14 cellular contexts compared by ENCODE assay signal in the genomic region with DNA sequence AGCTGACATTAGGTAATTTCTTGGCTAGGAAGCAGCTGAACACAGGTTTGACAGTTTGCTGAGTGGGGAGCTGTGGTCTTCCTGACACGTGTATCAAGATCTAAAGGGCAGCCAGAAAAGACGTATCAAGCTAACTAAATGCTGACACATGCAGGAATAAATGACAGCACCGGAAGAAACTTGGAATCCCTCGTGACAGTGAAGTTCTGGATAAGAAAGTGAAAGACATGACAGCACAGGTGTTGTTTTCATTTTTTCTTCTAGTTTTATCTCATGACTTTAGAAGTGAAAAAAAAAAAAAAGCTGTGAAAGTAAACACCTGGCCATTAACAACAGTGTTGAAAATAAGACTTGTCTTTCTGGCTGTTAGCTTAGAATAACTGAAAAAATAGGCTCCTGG. TPM values are rescaled to one million over a fixed set of nuclear protein-coding genes. Genes with fewer than 3 reads are reported as not detected.
DNase-seq lines count a peak whose midpoint lies in the region; ATAC-seq and TF ChIP-seq lines count a peak whose summit lies in the region.
"Had no signal": no experiment of that assay in that cellular context is flagged by ENCODE, and none has a peak within 500 bp of the region (broad histone marks: within the 10 kb centered on the region; RNA-seq: fewer than 3 reads in every experiment).

No MANE protein-coding gene starts in this region.

- CTCF ChIA-PET in RWPE1 (lab: Yijun Ruan, JAX): interaction anchor here (0.5 kb wide), 2 partner anchors 769 to 1850 kb away, joined by 4 to 12 read pairs; no protein-coding TSS in a partner anchor

- no peak for TF ChIP-seq CTCF in RWPE1 (conservative IDR thresholded peaks at IDR 0.05; ENCODE audit: low read depth)

- peaks cover 9% of the 10 kb centered on the region for H3K4me1 Mint-ChIP-seq in activated T-helper 2 cell treated with anti-CD3 and anti-CD28 coated beads, Interferon-gamma antibody, Interleukin-2, Interleukin-4, amounts not matched to agents 10 μg/mL and 5 μg/mL and 100 μg/mL, durations not matched to agents 14 hours and 24 hours and 36 hours (ENCODE audit: low read depth)

- POLR2A ChIA-PET in RWPE1 (lab: Yijun Ruan, JAX; ENCODE audit: low non-redundant PET): no interaction called here

- intact Hi-C loops in activated T-helper 2 cell treated with anti-CD3 and anti-CD28 coated beads, Interferon-gamma antibody, Interleukin-2, Interleukin-4, amounts not matched to agents 10 μg/mL and 5 μg/mL and 100 μg/mL, durations not matched to agents 14 hours and 24 hours and 36 hours (cut with micrococcal nuclease): no loop called here

- no peaks in the 10 kb centered on the region for H3K36me3 Mint-ChIP-seq in activated T-helper 2 cell treated with anti-CD3 and anti-CD28 coated beads, Interferon-gamma antibody, Interleukin-2, Interleukin-4, amounts not matched to agents 10 μg/mL and 5 μg/mL and 100 μg/mL, durations not matched to agents 14 hours and 24 hours and 36 hours (ENCODE audit: low read depth)
- H3K36me3 Mint-ChIP-seq: CD4-positive, alpha-beta memory T cell had no signal

- ATAC-seq in GM18508 (IDR thresholded peaks at IDR 0.05; ENCODE audit: insufficient read depth, unreplicated experiment) (peak; percentile 66), GM21515 (IDR thresholded peaks at IDR 0.05; ENCODE audit: unreplicated experiment) (peak; percentile 89), HG03108 (IDR thresholded peaks at IDR 0.05; ENCODE audit: unreplicated experiment) (peak; percentile 69), GM19328 (IDR thresholded peaks at IDR 0.05; ENCODE audit: unreplicated experiment) (no peak)
- ATAC-seq: left ventricle myocardium superior had no signal

- no peaks in the 10 kb centered on the region for H3K9me3 Mint-ChIP-seq in activated T-helper 2 cell treated with anti-CD3 and anti-CD28 coated beads, Interferon-gamma antibody, Interleukin-2, Interleukin-4, amounts not matched to agents 10 μg/mL and 5 μg/mL and 100 μg/mL, durations not matched to agents 14 hours and 24 hours and 36 hours
- H3K9me3 Mint-ChIP-seq: CD4-positive, alpha-beta memory T cell; T-helper 1 cell treated with Interleukin-12 subunit alpha and Interleukin-12 subunit beta and Interleukin-4 antibody, amounts not matched to agents 30 μg/mL and 1 μg/mL, for 36 hours had no signal

- H3K27ac ChIP-seq in RWPE1: no peak overlapping the region
- H3K27ac ChIP-seq: foreskin keratinocyte, thyroid gland had no signal

- H3K4me3 Mint-ChIP-seq in activated T-helper 2 cell treated with anti-CD3 and anti-CD28 coated beads, Interferon-gamma antibody, Interleukin-2, Interleukin-4, amounts not matched to agents 10 μg/mL and 5 μg/mL and 100 μg/mL, durations not matched to agents 14 hours and 24 hours and 36 hours (ENCODE audit: low read depth): no peak overlapping the region
- H3K4me3 Mint-ChIP-seq: T-helper 1 cell treated with Interleukin-12 subunit alpha and Interleukin-12 subunit beta and Interleukin-4 antibody, amounts not matched to agents 30 μg/mL and 1 μg/mL, for 36 hours had no signal

- DNase-seq in activated T-helper 2 cell treated with anti-CD3 and anti-CD28 coated beads, Interferon-gamma antibody, Interleukin-2, Interleukin-4, amounts not matched to agents 10 μg/mL and 5 μg/mL and 100 μg/mL, durations not matched to agents 14 hours and 24 hours and 36 hours (ENCODE audit: low spot score): peak; percentile 14
- no peak for DNase-seq in NCI-H510A treated with DMSO at 0.1 percent for 48 hours (lab: John Stamatoyannopoulos, UW)
- DNase-seq in RWPE1 (ENCODE audit: low spot score): no peak
- DNase-seq in 8988T: no peak
- DNase-seq: foreskin keratinocyte, MV-4-11, thyroid gland had no signal

- no peak overlapping the region for H3K27ac Mint-ChIP-seq in activated T-helper 2 cell treated with anti-CD3 and anti-CD28 coated beads, Interferon-gamma antibody, Interleukin-2, Interleukin-4, amounts not matched to agents 10 μg/mL and 5 μg/mL and 100 μg/mL, durations not matched to agents 14 hours and 24 hours and 36 hours
- H3K27ac Mint-ChIP-seq: T-helper 1 cell treated with Interleukin-12 subunit alpha and Interleukin-12 subunit beta and Interleukin-4 antibody, amounts not matched to agents 30 μg/mL and 1 μg/mL, for 36 hours had no signal

- H3K27me3 Mint-ChIP-seq in activated T-helper 2 cell treated with anti-CD3 and anti-CD28 coated beads, Interferon-gamma antibody, Interleukin-2, Interleukin-4, amounts not matched to agents 10 μg/mL and 5 μg/mL and 100 μg/mL, durations not matched to agents 14 hours and 24 hours and 36 hours (ENCODE audit: low read depth): no peaks in the 10 kb centered on the region
- H3K27me3 Mint-ChIP-seq: CD4-positive, alpha-beta memory T cell had no signal

RNA-seq across cellular contexts. Expression of a gene that starts 48.7 kb away (rescaled TPM):
- not detected in 2 replicates for total RNA-seq in activated T-helper 2 cell treated with anti-CD3 and anti-CD28 coated beads, Interferon-gamma antibody, Interleukin-2, Interleukin-4, amounts not matched to agents 10 μg/mL and 5 μg/mL and 100 μg/mL, durations not matched to agents 14 hours and 24 hours and 36 hours
- total RNA-seq: foreskin keratinocyte had no signal
